In genomic region chr9:16429671-16430070, GRCh38 we compare ENCODE assay signal across 22 cellular contexts.
DNase-seq lines count a peak whose midpoint lies in the region; ATAC-seq, FAIRE-seq and TF ChIP-seq lines count a peak whose summit lies in the region.
"Had no signal": no experiment of that assay in that cellular context is flagged by ENCODE, and none has a peak within 500 bp of the region (broad histone marks: within the 10 kb centered on the region; RNA-seq: fewer than 3 reads in every experiment).

No MANE protein-coding gene starts in this region.

- no peak overlapping the region for H2AK5ac ChIP-seq in trophoblast cell (ENCODE audit: low read length)

- H3K27ac Mint-ChIP-seq in astrocyte (ENCODE audit: unreplicated experiment) = no peak overlapping the region
- peak overlapping the region; percentile 9 for H3K27ac Mint-ChIP-seq in neural progenitor cell
- H3K27ac Mint-ChIP-seq: B cell, IgD-negative memory B cell had no signal

- H3K9me3 ChIP-seq in astrocyte (ENCODE audit: insufficient read depth, low read depth, low read length) = no peaks in the 10 kb centered on the region
- H3K9me3 ChIP-seq in neural progenitor cell (ENCODE audit: low read depth) = no peaks in the 10 kb centered on the region
- H3K9me3 ChIP-seq in trophoblast cell (ENCODE audit: insufficient read depth, low read depth, low read length) = no peaks in the 10 kb centered on the region
- no peaks in the 10 kb centered on the region for H3K9me3 ChIP-seq in small intestine (ENCODE audit: control insufficient read depth, low read depth)

- peaks cover 3% of the 10 kb centered on the region for H3K79me1 ChIP-seq in trophoblast cell (ENCODE audit: low read length)

- H2AFZ ChIP-seq in astrocyte (ENCODE audit: low read depth, low read length) (no peak overlapping the region), neural progenitor cell (replicated peaks) (no peak overlapping the region), trophoblast cell (ENCODE audit: insufficient read depth, low read length, poor library complexity) (no peak overlapping the region)
- H2AFZ ChIP-seq: GM23248 had no signal

- no peak overlapping the region for H4K8ac ChIP-seq in trophoblast cell (ENCODE audit: low read depth, low read length)

- no peak overlapping the region for H2BK5ac ChIP-seq in trophoblast cell (ENCODE audit: low read depth, low read length, poor library complexity)

- H3K9me3 Mint-ChIP-seq in astrocyte (ENCODE audit: unreplicated experiment) (no peaks in the 10 kb centered on the region), neural progenitor cell (peaks cover under 1% of the 10 kb centered on the region)

- no peak overlapping the region for H3K9ac ChIP-seq in astrocyte (ENCODE audit: low read length)
- no peak overlapping the region for H3K9ac ChIP-seq in neural progenitor cell
- H3K9ac ChIP-seq in trophoblast cell (ENCODE audit: low read length) = no peak overlapping the region
- H3K9ac ChIP-seq: GM23248 had no signal

- H3K4me3 Mint-ChIP-seq in astrocyte (ENCODE audit: unreplicated experiment) = no peak overlapping the region
- no peak overlapping the region for H3K4me3 Mint-ChIP-seq in neural progenitor cell
- H3K4me3 Mint-ChIP-seq: B cell, CD14-positive monocyte, IgD-negative memory B cell had no signal

- DNase-seq in GM12892 (ENCODE audit: insufficient read length) (no peak), astrocyte (ENCODE audit: low read depth) (peak; percentile 35), iris pigment epithelial cell (ENCODE audit: low read depth) (peak; percentile 58), neural progenitor cell (ENCODE audit: low spot score) (peak; percentile 73), trophoblast cell (no peak), small intestine (no peak)
- DNase-seq: GDM1, GM23248, NCI-H1105, NCI-H2029 treated with DMSO at 0.1 percent for 48 hours, NCI-H2171, NCI-H345, NCI-H524, OCI-M1 had no signal

- no peak overlapping the region for H2BK12ac ChIP-seq in trophoblast cell (ENCODE audit: low read length)

- FAIRE-seq in GM12892 (lab: Jason Lieb, UNC) (peak; percentile 84), astrocyte (lab: Jason Lieb, UNC) (no peak), small intestine (lab: Jason Lieb, UNC) (no peak)
- FAIRE-seq: A204.1 had no signal

- no peak overlapping the region for H3K14ac ChIP-seq in trophoblast cell (ENCODE audit: low read length)

- ATAC-seq in GM19023 (IDR thresholded peaks at IDR 0.05; ENCODE audit: unreplicated experiment) = no peak
- no peak for ATAC-seq in GM18909 (IDR thresholded peaks at IDR 0.05; ENCODE audit: poor library complexity, unreplicated experiment)
- ATAC-seq: HCT116, Right ventricle myocardium inferior had no signal

- H4K20me1 ChIP-seq in astrocyte (ENCODE audit: insufficient read depth, low read length) (no peaks in the 10 kb centered on the region), neural progenitor cell (ENCODE audit: low read depth) (no peaks in the 10 kb centered on the region)

- no peaks in the 10 kb centered on the region for H3K36me3 ChIP-seq in astrocyte (ENCODE audit: insufficient read depth, low read length)
- no peaks in the 10 kb centered on the region for H3K36me3 ChIP-seq in neural progenitor cell
- H3K36me3 ChIP-seq in trophoblast cell (ENCODE audit: control insufficient read depth in 1 of 2, insufficient read depth in 2 of 2, low read length in 2 of 2) = no peaks in the 10 kb centered on the region
- no peaks in the 10 kb centered on the region for H3K36me3 ChIP-seq in small intestine (ENCODE audit: control insufficient read depth in 2 of 2, insufficient read depth in 2 of 2, low read length in 2 of 2)

- no peak overlapping the region for H3K4me3 ChIP-seq in astrocyte (ENCODE audit: insufficient read depth, low read depth, low read length)
- H3K4me3 ChIP-seq in neural progenitor cell = no peak overlapping the region
- H3K4me3 ChIP-seq in trophoblast cell (ENCODE audit: low read depth, low read length) = no peak overlapping the region
- no peak overlapping the region for H3K4me3 ChIP-seq in small intestine (ENCODE audit: low read depth in 1 of 2, low read length in 2 of 2)
- H3K4me3 ChIP-seq: GM23248 had no signal

- no peaks in the 10 kb centered on the region for H3K27me3 Mint-ChIP-seq in astrocyte (ENCODE audit: low read depth, unreplicated experiment)
- no peaks in the 10 kb centered on the region for H3K27me3 Mint-ChIP-seq in neural progenitor cell (ENCODE audit: insufficient read depth, low read depth)
- H3K27me3 Mint-ChIP-seq: B cell, IgD-negative memory B cell had no signal

- H3K23ac ChIP-seq in trophoblast cell (ENCODE audit: low read length) = no peak overlapping the region

- H3K27me3 ChIP-seq in astrocyte (ENCODE audit: insufficient read depth, low read length) (no peaks in the 10 kb centered on the region), neural progenitor cell (peaks cover 56% of the 10 kb centered on the region), trophoblast cell (ENCODE audit: insufficient read depth, low read length) (no peaks in the 10 kb centered on the region), small intestine (ENCODE audit: control insufficient read depth in 2 of 2, insufficient read depth in 2 of 2, low read length in 2 of 2) (no peaks in the 10 kb centered on the region)

- H3K4me1 Mint-ChIP-seq in astrocyte (ENCODE audit: low read depth, unreplicated experiment) (peaks cover 22% of the 10 kb centered on the region), neural progenitor cell (peaks cover 56% of the 10 kb centered on the region)
- H3K4me1 Mint-ChIP-seq: B cell, CD14-positive monocyte, IgD-negative memory B cell had no signal

- no peak overlapping the region for H3K18ac ChIP-seq in trophoblast cell (ENCODE audit: low read length)

- H3F3A ChIP-seq in neural progenitor cell (ENCODE audit: low read depth) = peaks cover 14% of the 10 kb centered on the region

- H2BK120ac ChIP-seq in trophoblast cell (ENCODE audit: insufficient read depth, low read length, poor library complexity) = no peak overlapping the region

- no peak for TF ChIP-seq POLR2A in GM12892 (IDR thresholded peaks at IDR 0.05; ENCODE audit: low read depth, low read length)

- TF ChIP-seq CTCF in astrocyte (IDR thresholded peaks at IDR 0.05; ENCODE audit: insufficient read depth, low read depth, low read length) (no peak), neural progenitor cell (IDR thresholded peaks at IDR 0.05) (no peak)

- no peak overlapping the region for H4K91ac ChIP-seq in trophoblast cell (ENCODE audit: low read depth, low read length)

- H4K12ac ChIP-seq in trophoblast cell (ENCODE audit: low read depth, low read length) = no peak overlapping the region

- WGBS in trophoblast cell (ENCODE audit: extremely low coverage, insufficient coverage, insufficient read length) = no CpG with 5 or more reads among the region's 5 CpGs
- 39 to 44% (median 41%) methylated on average over 5 of the region's 5 CpGs for WGBS in small intestine, 3 donors

- H3K27ac ChIP-seq in astrocyte (ENCODE audit: low read depth, low read length) (no peak overlapping the region), neural progenitor cell (no peak overlapping the region), trophoblast cell (ENCODE audit: low read depth, low read length) (no peak overlapping the region), small intestine (ENCODE audit: low read depth in 1 of 2, low read length in 1 of 2) (no peak overlapping the region)
- H3K27ac ChIP-seq: GM23248 had no signal

- H3K4me1 ChIP-seq in astrocyte (ENCODE audit: insufficient read depth, low read length) (peaks cover 16% of the 10 kb centered on the region), neural progenitor cell (peaks cover 34% of the 10 kb centered on the region), trophoblast cell (ENCODE audit: control insufficient read depth in 1 of 2, insufficient read depth in 2 of 2, low read length in 2 of 2) (peaks cover 0 to 6% of the 10 kb centered on the region in 2 experiments), small intestine (ENCODE audit: control insufficient read depth in 2 of 2, insufficient read depth in 1 of 2, low read depth in 1 of 2, low read length in 1 of 2) (no peaks in the 10 kb centered on the region)

- H3K4me2 ChIP-seq in astrocyte (ENCODE audit: low read length) (no peak overlapping the region), neural progenitor cell (peak overlapping the region; percentile 48), trophoblast cell (ENCODE audit: low read length) (no peak overlapping the region)

- H3K79me2 ChIP-seq in astrocyte (ENCODE audit: insufficient read depth, low read length) = no peaks in the 10 kb centered on the region
- H3K79me2 ChIP-seq in neural progenitor cell (ENCODE audit: low read depth) = no peaks in the 10 kb centered on the region
- H3K79me2 ChIP-seq in trophoblast cell (ENCODE audit: control insufficient read depth, insufficient read depth, low read length, poor library complexity) = no peaks in the 10 kb centered on the region

- H3K4ac ChIP-seq in trophoblast cell (ENCODE audit: low read depth, low read length) = no peak overlapping the region

- H3K36me3 Mint-ChIP-seq in astrocyte (ENCODE audit: low read depth, unreplicated experiment) = no peaks in the 10 kb centered on the region
- no peaks in the 10 kb centered on the region for H3K36me3 Mint-ChIP-seq in neural progenitor cell
- H3K36me3 Mint-ChIP-seq: CD14-positive monocyte, IgD-negative memory B cell had no signal

Comparison
In these comparisons a context has a peak if more than half of its experiments do, and no peak if none do; other contexts are left out.
1. DNase-seq: peak in astrocyte (single experiment), iris pigment epithelial cell (single experiment) and neural progenitor cell (single experiment); none in GM12892 (single experiment), trophoblast cell (0 of 2) and small intestine (single experiment).